In the genomic region with DNA sequence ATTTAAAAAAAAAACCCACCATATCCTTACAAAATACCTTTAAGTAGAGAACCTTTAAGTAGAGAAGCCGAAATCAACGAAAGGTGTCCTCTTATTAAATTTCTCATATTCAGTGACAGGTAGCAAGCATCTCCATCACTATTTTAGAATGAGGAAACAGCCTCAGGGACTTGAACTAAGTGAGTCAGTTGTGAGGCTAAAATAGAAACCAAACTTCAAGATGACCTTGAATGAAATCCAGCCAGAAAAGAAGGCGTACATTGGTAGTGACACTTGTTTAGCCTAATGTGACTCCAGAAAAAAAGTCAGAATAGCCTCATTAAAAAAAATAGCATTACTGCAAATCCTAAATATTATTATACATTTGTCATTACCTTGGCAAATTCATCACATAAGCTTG, we compare ENCODE assay signal across 1 cellular context.
TF ChIP-seq lines count a peak whose summit lies in the region.

No MANE protein-coding gene starts in this region.

TF ChIP-seq in GM12878, 131 proteins besides CTCF, POLR2A, EP300 and RAD21 (continued from another document):
- no peak for TF ChIP-seq NR2C2 (IDR thresholded peaks at IDR 0.05; ENCODE audit: borderline replicate concordance, control insufficient read depth, insufficient read length, low read depth)
- no peak for TF ChIP-seq CBX3 (IDR thresholded peaks at IDR 0.05; ENCODE audit: borderline replicate concordance, low read depth)
- no peak for TF ChIP-seq ZNF24 (IDR thresholded peaks at IDR 0.05)
- TF ChIP-seq TARDBP (IDR thresholded peaks at IDR 0.05; ENCODE audit: borderline replicate concordance) = no peak
- TF ChIP-seq, protein P1, sequence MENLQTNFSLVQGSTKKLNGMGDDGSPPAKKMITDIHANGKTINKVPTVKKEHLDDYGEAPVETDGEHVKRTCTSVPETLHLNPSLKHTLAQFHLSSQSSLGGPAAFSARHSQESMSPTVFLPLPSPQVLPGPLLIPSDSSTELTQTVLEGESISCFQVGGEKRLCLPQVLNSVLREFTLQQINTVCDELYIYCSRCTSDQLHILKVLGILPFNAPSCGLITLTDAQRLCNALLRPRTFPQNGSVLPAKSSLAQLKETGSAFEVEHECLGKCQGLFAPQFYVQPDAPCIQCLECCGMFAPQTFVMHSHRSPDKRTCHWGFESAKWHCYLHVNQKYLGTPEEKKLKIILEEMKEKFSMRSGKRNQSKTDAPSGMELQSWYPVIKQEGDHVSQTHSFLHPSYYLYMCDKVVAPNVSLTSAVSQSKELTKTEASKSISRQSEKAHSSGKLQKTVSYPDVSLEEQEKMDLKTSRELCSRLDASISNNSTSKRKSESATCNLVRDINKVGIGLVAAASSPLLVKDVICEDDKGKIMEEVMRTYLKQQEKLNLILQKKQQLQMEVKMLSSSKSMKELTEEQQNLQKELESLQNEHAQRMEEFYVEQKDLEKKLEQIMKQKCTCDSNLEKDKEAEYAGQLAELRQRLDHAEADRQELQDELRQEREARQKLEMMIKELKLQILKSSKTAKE (IDR thresholded peaks at IDR 0.05; ENCODE audit: low read depth, poor library complexity, severe bottlenecking) = no peak
- no peak for TF ChIP-seq POLR2AphosphoS5 (IDR thresholded peaks at IDR 0.05; ENCODE audit: low read length)
- TF ChIP-seq RBBP5 (conservative IDR thresholded peaks at IDR 0.05) = no peak
- TF ChIP-seq, protein P2, sequence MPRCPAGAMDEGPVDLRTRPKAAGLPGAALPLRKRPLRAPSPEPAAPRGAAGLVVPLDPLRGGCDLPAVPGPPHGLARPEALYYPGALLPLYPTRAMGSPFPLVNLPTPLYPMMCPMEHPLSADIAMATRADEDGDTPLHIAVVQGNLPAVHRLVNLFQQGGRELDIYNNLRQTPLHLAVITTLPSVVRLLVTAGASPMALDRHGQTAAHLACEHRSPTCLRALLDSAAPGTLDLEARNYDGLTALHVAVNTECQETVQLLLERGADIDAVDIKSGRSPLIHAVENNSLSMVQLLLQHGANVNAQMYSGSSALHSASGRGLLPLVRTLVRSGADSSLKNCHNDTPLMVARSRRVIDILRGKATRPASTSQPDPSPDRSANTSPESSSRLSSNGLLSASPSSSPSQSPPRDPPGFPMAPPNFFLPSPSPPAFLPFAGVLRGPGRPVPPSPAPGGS (IDR thresholded peaks at IDR 0.05; ENCODE audit: borderline replicate concordance, insufficient read depth, low read depth, low read length, poor library complexity, severe bottlenecking) = no peak
- TF ChIP-seq SMAD5 (IDR thresholded peaks at IDR 0.05; ENCODE audit: low read depth) = no peak
- no peak for TF ChIP-seq SREBF2 (IDR thresholded peaks at IDR 0.05; ENCODE audit: low read length)
- no peak for TF ChIP-seq EED (IDR thresholded peaks at IDR 0.05; ENCODE audit: low read depth)
